8 cellular contexts compared by ENCODE assay signal in the genomic region with DNA sequence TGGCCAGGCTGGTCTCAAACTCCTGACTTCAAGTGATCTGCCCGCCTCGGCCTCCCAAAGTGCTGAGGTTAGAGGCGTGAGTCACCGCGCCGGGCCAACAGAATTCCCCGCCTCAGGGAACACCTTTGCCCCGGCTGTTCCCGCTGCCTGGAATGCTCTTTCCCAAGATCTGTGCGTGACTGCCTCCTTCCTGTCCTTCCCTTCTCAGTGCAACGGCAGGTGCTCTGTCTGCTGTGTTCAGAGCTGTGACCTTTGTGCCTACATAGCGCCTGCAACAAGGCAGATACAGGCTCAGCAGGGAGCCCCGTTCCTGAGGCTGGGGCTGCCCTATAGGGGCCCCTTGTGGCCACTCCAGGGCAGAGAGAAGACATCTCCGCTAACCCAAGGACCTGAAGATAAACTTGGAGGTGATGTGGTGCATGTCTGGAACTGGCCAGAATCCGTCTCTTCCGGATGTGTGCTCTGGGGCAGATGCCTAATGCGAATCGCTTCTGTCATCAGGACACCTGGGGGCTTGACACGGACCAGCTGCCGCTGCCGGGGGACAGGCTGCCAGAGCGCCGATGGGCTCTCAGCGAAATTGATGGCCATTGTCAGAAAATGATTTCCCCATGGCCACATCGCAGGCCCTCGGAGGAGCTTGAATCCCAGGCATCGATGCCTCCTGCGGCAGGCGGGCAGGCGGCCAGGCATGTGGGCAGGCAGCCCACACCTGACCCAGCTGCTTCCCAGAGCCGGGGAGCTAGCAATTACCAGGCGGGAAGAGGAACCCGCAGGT. TPM values are rescaled to one million over a fixed set of nuclear protein-coding genes. Genes with fewer than 3 reads are reported as not detected.
A peak's percentile ranks its signal among the peaks of the same experiment; 100 is the strongest.
DNase-seq lines count a peak whose midpoint lies in the region; ATAC-seq and TF ChIP-seq lines count a peak whose summit lies in the region.

No MANE protein-coding gene starts in this region.

- H3K27ac ChIP-seq in VCaP: peak overlapping the region; percentile 60

- no peak for ATAC-seq in HG03378 (IDR thresholded peaks at IDR 0.05; ENCODE audit: unreplicated experiment)

- DNase-seq in activated gamma-delta T cell treated with Interleukin-2 at 50 U/mL for 16 hours (peak; percentile 26), activated gamma-delta T cell (lab: John Stamatoyannopoulos, UW) (no peak), NCI-H2029 (lab: John Stamatoyannopoulos, UW) (peak; percentile 78), epithelial cell of esophagus (ENCODE audit: low read depth) (peak; percentile 88), occipital lobe (lab: John Stamatoyannopoulos, UW) (peak; percentile 30)
- DNase-seq in activated CD8-positive, alpha-beta memory T cell treated with anti-CD3 and anti-CD28 coated beads, Interleukin-2, amount 50 U/mL, for 4 hours: no peak

- no peak overlapping the region for H3K4me3 ChIP-seq in epithelial cell of esophagus (ENCODE audit: low read length)

- TF ChIP-seq CTCF in VCaP (conservative IDR thresholded peaks at IDR 0.05) (peak; percentile 59), epithelial cell of esophagus (IDR thresholded peaks at IDR 0.05; ENCODE audit: insufficient read depth, low read depth, low read length, missing control alignments) (peak; percentile 49)

RNA-seq across cellular contexts. Expression of gene TCF20, which starts 43.5 kb away (rescaled TPM):
- total RNA-seq in occipital lobe: 60.7 TPM

Comparison
In these comparisons a context has a peak if more than half of its experiments do, and no peak if none do; other contexts are left out.
1. DNase-seq: peak in activated gamma-delta T cell treated with Interleukin-2 at 50 U/mL for 16 hours (single experiment), NCI-H2029 (single experiment), epithelial cell of esophagus (single experiment) and occipital lobe (single experiment); none in activated gamma-delta T cell (single experiment) and activated CD8-positive, alpha-beta memory T cell treated with anti-CD3 and anti-CD28 coated beads, Interleukin-2, amount 50 U/mL, for 4 hours (single experiment).